8 cellular contexts compared by ENCODE assay signal in the genomic region with DNA sequence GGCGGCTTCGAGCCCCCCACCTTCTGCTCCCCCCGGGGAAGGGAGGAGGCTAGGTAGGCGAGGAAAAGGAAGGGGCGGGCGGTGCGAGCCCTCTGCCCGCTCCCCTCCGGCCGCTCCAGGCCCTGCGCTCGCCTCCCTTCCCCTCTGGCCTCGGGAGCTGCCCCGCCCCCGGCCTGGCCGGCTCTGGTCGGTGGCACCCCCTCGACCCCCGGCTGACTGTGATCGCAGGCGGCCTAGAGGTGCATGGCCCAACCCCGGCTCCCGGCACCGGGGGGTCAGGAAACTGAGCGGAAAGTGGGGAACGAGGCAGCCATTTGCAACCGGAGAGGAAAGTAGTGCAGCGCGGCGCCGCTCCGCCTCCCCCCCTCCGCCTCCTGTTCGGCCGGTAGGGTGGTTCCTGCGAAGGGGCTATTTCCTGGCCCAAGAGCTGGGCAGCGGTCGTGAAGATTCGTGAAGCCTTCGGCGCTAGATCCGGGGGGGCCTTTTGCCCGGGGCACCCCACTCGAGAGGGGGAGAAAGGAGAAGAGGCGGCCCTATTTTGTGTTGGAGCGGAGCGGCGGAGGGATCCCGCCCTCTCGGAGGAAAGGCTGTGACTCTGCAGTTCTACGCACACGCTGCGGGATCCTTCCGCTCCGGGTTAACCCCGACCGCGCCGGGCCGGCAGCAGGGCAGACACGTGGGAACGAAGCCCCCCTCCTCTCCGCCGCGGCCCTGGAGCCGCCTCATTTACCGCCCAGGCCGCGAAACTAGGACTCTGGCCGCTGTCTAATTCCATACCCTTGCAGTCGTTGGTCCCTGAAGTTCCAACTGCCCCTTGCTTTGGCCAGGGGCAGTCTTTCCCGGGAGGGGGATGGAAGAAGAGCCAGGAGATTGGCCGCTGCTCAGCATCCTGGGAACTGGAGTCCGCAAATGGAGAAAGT. TPM values are rescaled to one million over a fixed set of nuclear protein-coding genes. Genes with fewer than 3 reads are reported as not detected.
DNase-seq lines count a peak whose midpoint lies in the region; ATAC-seq, FAIRE-seq and TF ChIP-seq lines count a peak whose summit lies in the region.

A gene with protein sequence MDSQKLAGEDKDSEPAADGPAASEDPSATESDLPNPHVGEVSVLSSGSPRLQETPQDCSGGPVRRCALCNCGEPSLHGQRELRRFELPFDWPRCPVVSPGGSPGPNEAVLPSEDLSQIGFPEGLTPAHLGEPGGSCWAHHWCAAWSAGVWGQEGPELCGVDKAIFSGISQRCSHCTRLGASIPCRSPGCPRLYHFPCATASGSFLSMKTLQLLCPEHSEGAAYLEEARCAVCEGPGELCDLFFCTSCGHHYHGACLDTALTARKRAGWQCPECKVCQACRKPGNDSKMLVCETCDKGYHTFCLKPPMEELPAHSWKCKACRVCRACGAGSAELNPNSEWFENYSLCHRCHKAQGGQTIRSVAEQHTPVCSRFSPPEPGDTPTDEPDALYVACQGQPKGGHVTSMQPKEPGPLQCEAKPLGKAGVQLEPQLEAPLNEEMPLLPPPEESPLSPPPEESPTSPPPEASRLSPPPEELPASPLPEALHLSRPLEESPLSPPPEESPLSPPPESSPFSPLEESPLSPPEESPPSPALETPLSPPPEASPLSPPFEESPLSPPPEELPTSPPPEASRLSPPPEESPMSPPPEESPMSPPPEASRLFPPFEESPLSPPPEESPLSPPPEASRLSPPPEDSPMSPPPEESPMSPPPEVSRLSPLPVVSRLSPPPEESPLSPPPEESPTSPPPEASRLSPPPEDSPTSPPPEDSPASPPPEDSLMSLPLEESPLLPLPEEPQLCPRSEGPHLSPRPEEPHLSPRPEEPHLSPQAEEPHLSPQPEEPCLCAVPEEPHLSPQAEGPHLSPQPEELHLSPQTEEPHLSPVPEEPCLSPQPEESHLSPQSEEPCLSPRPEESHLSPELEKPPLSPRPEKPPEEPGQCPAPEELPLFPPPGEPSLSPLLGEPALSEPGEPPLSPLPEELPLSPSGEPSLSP (N-terminal part only) (minus strand): TSS at position 558 of the 920 bp plus-strand sequence. CDS start 5,470 bp downstream, outside the sequence.

- H3K9me3 Mint-ChIP-seq in activated CD8-positive, alpha-beta memory T cell treated with anti-CD3 and anti-CD28 coated beads, Interleukin-2, amount 10 ng/mL, durations not matched to agents 7 days and 5 days (ENCODE audit: low read depth), result no peaks in the 10 kb centered on the region
- H3K9me3 Mint-ChIP-seq in endodermal cell, result no peaks in the 10 kb centered on the region

- ATAC-seq in GM19395 (IDR thresholded peaks at IDR 0.05; ENCODE audit: unreplicated experiment), result peak; percentile 63
- peak; percentile 82 for ATAC-seq in activated CD8-positive, alpha-beta memory T cell treated with anti-CD3 and anti-CD28 coated beads, Interleukin-2, amount 10 ng/mL, durations not matched to agents 7 days and 5 days

- peak within 1 kb of the TSS; percentile 94 for H3K27ac ChIP-seq in endodermal cell (ENCODE audit: low read depth, low read length)

- H3K4me3 ChIP-seq in NT2/D1 (ENCODE audit: insufficient read length, low read depth) (peak within 1 kb of the TSS; percentile 89), endodermal cell (ENCODE audit: low read length) (peak within 1 kb of the TSS; percentile 89)

- FAIRE-seq in HTR-8/SVneo (lab: Jason Lieb, UNC), result peak; percentile 9

- H3K27me3 ChIP-seq in NT2/D1 (ENCODE audit: insufficient read depth, insufficient read length) (no peaks in the 10 kb centered on the region), endodermal cell (ENCODE audit: control insufficient read depth, insufficient read depth, low read length, poor library complexity, severe bottlenecking) (no peaks in the 10 kb centered on the region)

- peak; percentile 60 for TF ChIP-seq CTCF in endodermal cell (conservative IDR thresholded peaks at IDR 0.05)

- H3K4me3 Mint-ChIP-seq in activated CD8-positive, alpha-beta memory T cell treated with anti-CD3 and anti-CD28 coated beads, Interleukin-2, amount 10 ng/mL, durations not matched to agents 7 days and 5 days, result peak within 1 kb of the TSS; percentile 91
- peak within 1 kb of the TSS; percentile 96 for H3K4me3 Mint-ChIP-seq in endodermal cell

- WGBS in endodermal cell (ENCODE audit: insufficient coverage in 1 of 2, insufficient read length in 1 of 2), 2 experiments, result 0 to 1% methylated on average over 25 to 74 of the region's 74 CpGs

- H3K4me1 Mint-ChIP-seq in activated CD8-positive, alpha-beta memory T cell treated with anti-CD3 and anti-CD28 coated beads, Interleukin-2, amount 10 ng/mL, durations not matched to agents 7 days and 5 days, result peaks cover 51% of the 10 kb centered on the region
- H3K4me1 Mint-ChIP-seq in endodermal cell, result peaks cover 42% of the 10 kb centered on the region

- H3K9ac ChIP-seq in NT2/D1 (ENCODE audit: insufficient read length, low read depth), result peak within 1 kb of the TSS; percentile 96
- peak within 1 kb of the TSS; percentile 92 for H3K9ac ChIP-seq in endodermal cell (ENCODE audit: extremely low read depth, low read length, poor library complexity, severe bottlenecking)

- DNase-seq in Ammon's horn (ENCODE audit: low spot score), result peak; percentile 93
- peak; percentile 90 for DNase-seq in HTR-8/SVneo (ENCODE audit: insufficient read length, low spot score)
- peak; percentile 94 for DNase-seq in NT2/D1 (ENCODE audit: low read depth, low spot score)
- peak; percentile 92 for DNase-seq in activated CD8-positive, alpha-beta memory T cell treated with anti-CD3 and anti-CD28 coated beads, Interleukin-2, amount 10 ng/mL, durations not matched to agents 7 days and 5 days
- DNase-seq in endodermal cell, result peak; percentile 98
- DNase-seq in mesenteric fat pad (ENCODE audit: low spot score), result peak; percentile 97
- DNase-seq in stimulated activated CD8-positive, alpha-beta memory T cell treated with anti-CD3 and anti-CD28 coated beads, Interleukin-15, amount 100 ng/mL, for 1 hour (ENCODE audit: low read depth), result peak; percentile 73

- H3K4me1 ChIP-seq in NT2/D1 (ENCODE audit: insufficient read depth, insufficient read length) (peaks cover 14% of the 10 kb centered on the region), endodermal cell (ENCODE audit: control insufficient read depth, insufficient read depth, low read length) (peaks cover 4% of the 10 kb centered on the region)

- H3K27me3 Mint-ChIP-seq in activated CD8-positive, alpha-beta memory T cell treated with anti-CD3 and anti-CD28 coated beads, Interleukin-2, amount 10 ng/mL, durations not matched to agents 7 days and 5 days, result no peaks in the 10 kb centered on the region
- no peaks in the 10 kb centered on the region for H3K27me3 Mint-ChIP-seq in endodermal cell (ENCODE audit: insufficient read depth)

- peaks cover 11% of the 10 kb centered on the region for H3K36me3 Mint-ChIP-seq in activated CD8-positive, alpha-beta memory T cell treated with anti-CD3 and anti-CD28 coated beads, Interleukin-2, amount 10 ng/mL, durations not matched to agents 7 days and 5 days
- H3K36me3 Mint-ChIP-seq in endodermal cell (ENCODE audit: low read depth), result peaks cover 5% of the 10 kb centered on the region

- peak within 1 kb of the TSS; percentile 95 for H3K27ac Mint-ChIP-seq in activated CD8-positive, alpha-beta memory T cell treated with anti-CD3 and anti-CD28 coated beads, Interleukin-2, amount 10 ng/mL, durations not matched to agents 7 days and 5 days
- peak within 1 kb of the TSS; percentile 99 for H3K27ac Mint-ChIP-seq in endodermal cell

- CTCF ChIA-PET in activated CD8-positive, alpha-beta memory T cell treated with anti-CD3 and anti-CD28 coated beads, Interleukin-2, amount 10 ng/mL, durations not matched to agents 7 days and 5 days (lab: Charles Lee), result interaction anchor here (2.1 to 3.7 kb wide), 5 partner anchors 9 to 38 kb away, joined by 8 to 22 read pairs (median 17); a partner anchor contains a TSS

- H3K36me3 ChIP-seq in NT2/D1 (ENCODE audit: insufficient read depth, insufficient read length, low read length) (peaks cover 31% of the 10 kb centered on the region), endodermal cell (ENCODE audit: control insufficient read depth, insufficient read depth, low read length) (no peaks in the 10 kb centered on the region)

- H3K9me3 ChIP-seq in NT2/D1 (ENCODE audit: insufficient read depth, low read length) (no peaks in the 10 kb centered on the region), endodermal cell (ENCODE audit: control insufficient read depth, low read length) (no peaks in the 10 kb centered on the region)

RNA-seq across cellular contexts. Expression of the gene that starts here (rescaled TPM):
- 100 to 1,000 TPM; 107 to 132 TPM for total RNA-seq in activated CD8-positive, alpha-beta memory T cell treated with anti-CD3 and anti-CD28 coated beads, Interleukin-2, amount 10 ng/mL, durations not matched to agents 7 days and 5 days
- total RNA-seq in endodermal cell, result 100 to 1,000 TPM; 118 to 123 TPM
- 30.1 TPM for polyA plus RNA-seq in endodermal cell (2013, experiment 1 of 2)
- 36.6 TPM for polyA plus RNA-seq in endodermal cell (2013, experiment 2 of 2)
- 79.7 TPM for total RNA-seq in mesenteric fat pad

Comparison
In these comparisons a context has a peak if more than half of its experiments do, and no peak if none do; other contexts are left out.
1. Peak in every context shown above with its lines: DNase-seq, ATAC-seq, H3K4me3 ChIP-seq and H3K27ac ChIP-seq.